ENCODE assay signal across 1 cellular context in genomic region chr22:21567456-21568206, GRCh38.
TF ChIP-seq lines count a peak whose summit lies in the region.

UBE2L3 (plus strand) TSS chr22:21567714; CDS start chr22:21567745, 31 bp downstream.

TF ChIP-seq in K562, 482 proteins besides CTCF, POLR2A, EP300 and RAD21 (continued from another document and continues in another):
- TF ChIP-seq TAF15 (IDR thresholded peaks at IDR 0.05; ENCODE audit: low read depth, low read length), result no peak
- peak; percentile 23 for TF ChIP-seq KAT2B (IDR thresholded peaks at IDR 0.05; ENCODE audit: low read depth, low read length)
- no peak for TF ChIP-seq RB1 (IDR thresholded peaks at IDR 0.05; ENCODE audit: low read depth)
- TF ChIP-seq ZNF140 (CRISPR knock-in tag; IDR thresholded peaks at IDR 0.05), result no peak
- TF ChIP-seq FOXJ3 (CRISPR knock-in tag; IDR thresholded peaks at IDR 0.05), result no peak
- no peak for TF ChIP-seq ARNT (IDR thresholded peaks at IDR 0.05)
- TF ChIP-seq PURB (CRISPR knock-in tag; IDR thresholded peaks at IDR 0.05; ENCODE audit: low read depth), result no peak
- no peak for TF ChIP-seq NCOA6 (IDR thresholded peaks at IDR 0.05)
- no peak for TF ChIP-seq PPARD (CRISPR knock-in tag; IDR thresholded peaks at IDR 0.05)
- TF ChIP-seq TEAD1 (CRISPR knock-in tag; IDR thresholded peaks at IDR 0.05), result peak in 1 of 2 experiments; percentile 91; a peak in 2 of 4 replicates
- no peak for TF ChIP-seq GATA2 (CRISPR knock-in tag; IDR thresholded peaks at IDR 0.05)
- no peak for TF ChIP-seq ZNF12 (CRISPR knock-in tag; IDR thresholded peaks at IDR 0.05)
- TF ChIP-seq PRDM10 (IDR thresholded peaks at IDR 0.05; ENCODE audit: partially characterized antibody), result no peak
- no peak for TF ChIP-seq CC2D1A (IDR thresholded peaks at IDR 0.05)
- TF ChIP-seq ZNF324 (CRISPR knock-in tag; IDR thresholded peaks at IDR 0.05), result peak; percentile 67
- TF ChIP-seq KHSRP (IDR thresholded peaks at IDR 0.05), result no peak
- no peak for TF ChIP-seq ATF2 (CRISPR knock-in tag; IDR thresholded peaks at IDR 0.05)
- TF ChIP-seq SRF (CRISPR knock-in tag; IDR thresholded peaks at IDR 0.05), result peak in 1 of 2 experiments; percentile 56; a peak in 1 of 4 replicates
- TF ChIP-seq ARID1B (IDR thresholded peaks at IDR 0.05), result no peak
- TF ChIP-seq CREB3L1 (IDR thresholded peaks at IDR 0.05; ENCODE audit: borderline replicate concordance, low read depth), result no peak
- no peak for TF ChIP-seq ZBTB34 (CRISPR knock-in tag; IDR thresholded peaks at IDR 0.05)
- no peak for TF ChIP-seq E2F6 (IDR thresholded peaks at IDR 0.05; ENCODE audit: borderline replicate concordance in 1 of 2, extremely low read depth in 1 of 2, insufficient read depth in 1 of 2, insufficient read length in 1 of 2, low read depth in 1 of 2, low read length in 1 of 2, poor library complexity in 1 of 2, severe bottlenecking in 1 of 2)
- TF ChIP-seq PHTF2 (CRISPR knock-in tag; IDR thresholded peaks at IDR 0.05), result no peak
- no peak for TF ChIP-seq THRA (IDR thresholded peaks at IDR 0.05)
- TF ChIP-seq KDM4B (IDR thresholded peaks at IDR 0.05; ENCODE audit: borderline replicate concordance in 2 of 2, low read depth in 1 of 2), result no peak
- TF ChIP-seq ADNP (tag; IDR thresholded peaks at IDR 0.05), result no peak
- no peak for TF ChIP-seq HDAC2 (IDR thresholded peaks at IDR 0.05)
- no peak for TF ChIP-seq MLLT1 (IDR thresholded peaks at IDR 0.05)
- TF ChIP-seq NFYB (IDR thresholded peaks at IDR 0.05; ENCODE audit: extremely low read depth, insufficient read length), result no peak
- no peak for TF ChIP-seq HDAC8 (tag; IDR thresholded peaks at IDR 0.05)
- no peak for TF ChIP-seq THAP7 (CRISPR knock-in tag; IDR thresholded peaks at IDR 0.05)
- peak; percentile 96; the same call in 1 of the 2 replicates for TF ChIP-seq ZNF609 (CRISPR knock-in tag; IDR thresholded peaks at IDR 0.05; ENCODE audit: borderline replicate concordance)
- no peak for TF ChIP-seq TFAM (CRISPR knock-in tag; conservative IDR thresholded peaks at IDR 0.05)
- TF ChIP-seq SIN3A (IDR thresholded peaks at IDR 0.05; ENCODE audit: borderline replicate concordance in 2 of 2, control insufficient read depth in 1 of 2, low read depth in 2 of 2, low read length in 2 of 2), result no peak
- peak; percentile 85 for TF ChIP-seq ZNF583 (CRISPR knock-in tag; IDR thresholded peaks at IDR 0.05)
- no peak for TF ChIP-seq XRCC4 (IDR thresholded peaks at IDR 0.05; ENCODE audit: extremely low read depth, insufficient read depth, insufficient read length)
- TF ChIP-seq ZBED1 (IDR thresholded peaks at IDR 0.05), result no peak
- no peak for TF ChIP-seq NCOA2 (IDR thresholded peaks at IDR 0.05; ENCODE audit: partially characterized antibody in 2 of 2)
- no peak for TF ChIP-seq SRSF9 (IDR thresholded peaks at IDR 0.05; ENCODE audit: borderline replicate concordance, low read depth, low read length)
- TF ChIP-seq PTTG1 (tag; IDR thresholded peaks at IDR 0.05; ENCODE audit: low read depth), result no peak
- peak; percentile 91 for TF ChIP-seq ZNF444 (CRISPR knock-in tag; IDR thresholded peaks at IDR 0.05)
- TF ChIP-seq ZBTB43 (CRISPR knock-in tag; IDR thresholded peaks at IDR 0.05), result peak; percentile 85; the same call in 1 of the 2 replicates
- TF ChIP-seq CREBBP (IDR thresholded peaks at IDR 0.05; ENCODE audit: low read depth, low read length), result no peak
- TF ChIP-seq ARHGAP35 (IDR thresholded peaks at IDR 0.05; ENCODE audit: partially characterized antibody), result no peak
- no peak for TF ChIP-seq KAT7 (CRISPR knock-in tag; IDR thresholded peaks at IDR 0.05; ENCODE audit: borderline replicate concordance)
